In the genomic region with DNA sequence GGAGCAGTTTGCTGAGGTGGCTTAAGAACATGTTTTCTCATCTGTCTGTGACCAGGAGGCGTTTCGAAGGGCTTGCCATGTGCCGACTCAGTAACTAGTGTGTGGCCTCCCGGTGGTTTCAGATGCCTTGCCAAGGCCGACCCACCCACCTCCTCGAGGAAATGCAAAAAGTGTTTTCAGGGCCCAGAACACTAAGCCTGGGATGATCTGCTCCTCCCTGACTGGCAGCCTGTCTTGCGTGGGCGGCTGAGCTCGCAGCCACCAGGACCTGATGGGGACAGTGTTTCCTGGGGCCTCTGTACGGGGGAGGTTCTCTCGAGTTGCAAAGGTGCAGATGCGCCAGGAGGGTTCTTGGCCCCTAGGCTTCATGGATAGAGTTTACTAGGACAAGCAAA, we compare ENCODE assay signal across 9 cellular contexts.
A peak's percentile ranks its signal among the peaks of the same experiment; 100 is the strongest.
DNase-seq lines count a peak whose midpoint lies in the region; ATAC-seq and TF ChIP-seq lines count a peak whose summit lies in the region.
"Had no signal": no experiment of that assay in that cellular context is flagged by ENCODE, and none has a peak within 500 bp of the region (broad histone marks: within the 10 kb centered on the region; RNA-seq: fewer than 3 reads in every experiment).

No MANE protein-coding gene starts in this region.

- H3K27ac ChIP-seq in BLaER1 treated with 17β-estradiol and CSF1 and Interleukin-3, amounts not matched to agents 10 nM and 100 nM, result no peak overlapping the region
- H3K27ac ChIP-seq in psoas muscle, result peak overlapping the region; percentile 36

- no peak overlapping the region for H3K4me3 ChIP-seq in BLaER1 treated with 17β-estradiol and CSF1 and Interleukin-3, amounts not matched to agents 10 nM and 100 nM
- no peak overlapping the region for H3K4me3 ChIP-seq in fibroblast of the aortic adventitia (ENCODE audit: low read depth, low read length)
- H3K4me3 ChIP-seq in psoas muscle, result no peak overlapping the region

- ATAC-seq in psoas muscle (peak in 1 of 4 donors; percentile 27), GM21737 (IDR thresholded peaks at IDR 0.05; ENCODE audit: unreplicated experiment) (no peak)
- ATAC-seq: activated CD4-positive, CD25-positive, alpha-beta regulatory T cell treated with anti-CD3 and anti-CD28 coated beads, Interleukin-2, amount 50 U/mL, for 24 hours had no signal

- peaks cover 0 to 5% (median 0%) of the 10 kb centered on the region in 11 experiments; a peak in 1 of 22 replicates for H4K20me1 ChIP-seq in BLaER1 treated with 17β-estradiol and CSF1 and Interleukin-3, amounts not matched to agents 10 nM and 100 nM

- TF ChIP-seq CTCF in fibroblast of the aortic adventitia (IDR thresholded peaks at IDR 0.05; ENCODE audit: insufficient read depth, low read length) (no peak), psoas muscle (IDR thresholded peaks at IDR 0.05) (no peak)

- 39 to 57% (median 49%) methylated on average over 12 of the region's 12 CpGs for WGBS in psoas muscle, 3 donors

- DNase-seq in NCI-H446 treated with DMSO at 0.1 percent for 48 hours (lab: John Stamatoyannopoulos, UW) (peak; percentile 49), fibroblast of the aortic adventitia (ENCODE audit: low read depth) (peak; percentile 55), psoas muscle (peak; percentile 58 to 63), NCI-H1694 treated with DMSO at 0.1 percent for 48 hours (lab: John Stamatoyannopoulos, UW) (no peak)
- DNase-seq in activated T-cell treated with anti-CD3 and anti-CD28 coated beads, Interleukin-2, amount 50 U/mL, for 1 hour, result no peak
- DNase-seq in activated CD4-positive, alpha-beta T cell treated with anti-CD3 and anti-CD28 coated beads, Interleukin-2, amount 50 U/mL, for 1 hour, result no peak

- intact Hi-C loops in psoas muscle (cut with DNase I), result no loop called here

- H3K4me1 ChIP-seq in BLaER1 treated with 17β-estradiol and CSF1 and Interleukin-3, amounts not matched to agents 10 nM and 100 nM, result peaks cover 10 to 23% (median 15%) of the 10 kb centered on the region in 10 experiments
- H3K4me1 ChIP-seq in psoas muscle, result no peaks in the 10 kb centered on the region

- no peaks in the 10 kb centered on the region for H3K9me3 ChIP-seq in BLaER1 treated with 17β-estradiol and CSF1 and Interleukin-3, amounts not matched to agents 10 nM and 100 nM (replicated peaks in 1 of 11)
- H3K9me3 ChIP-seq in psoas muscle, result no peaks in the 10 kb centered on the region

- H3K9ac ChIP-seq in BLaER1 treated with 17β-estradiol and CSF1 and Interleukin-3, amounts not matched to agents 10 nM and 100 nM, result peak overlapping the region in 3 of 11 experiments; percentile 0 to 43 (median 14); a peak in 3 of 22 replicates

- no peaks in the 10 kb centered on the region for H3K36me3 ChIP-seq in BLaER1 treated with 17β-estradiol and CSF1 and Interleukin-3, amounts not matched to agents 10 nM and 100 nM
- no peaks in the 10 kb centered on the region for H3K36me3 ChIP-seq in psoas muscle (ENCODE audit: insufficient read depth in 1 of 2, low read depth in 1 of 2)

- H3K4me2 ChIP-seq in BLaER1 treated with 17β-estradiol and CSF1 and Interleukin-3, amounts not matched to agents 10 nM and 100 nM, result peak overlapping the region; percentile 24 to 69 (median 58)

- no peaks in the 10 kb centered on the region for H3K27me3 ChIP-seq in BLaER1 treated with 17β-estradiol and CSF1 and Interleukin-3, amounts not matched to agents 10 nM and 100 nM
- peaks cover 0 to 5% (median 0%) of the 10 kb centered on the region in 3 donors for H3K27me3 ChIP-seq in psoas muscle (ENCODE audit: insufficient read depth in 3 of 3, low read length in 2 of 3)

Comparison
In these comparisons a context has a peak if more than half of its experiments do, and no peak if none do; other contexts are left out.
1. DNase-seq: peak in NCI-H446 treated with DMSO at 0.1 percent for 48 hours (single experiment), fibroblast of the aortic adventitia (single experiment) and psoas muscle (2 of 2); none in activated T-cell treated with anti-CD3 and anti-CD28 coated beads, Interleukin-2, amount 50 U/mL, for 1 hour (single experiment), NCI-H1694 treated with DMSO at 0.1 percent for 48 hours (single experiment) and activated CD4-positive, alpha-beta T cell treated with anti-CD3 and anti-CD28 coated beads, Interleukin-2, amount 50 U/mL, for 1 hour (single experiment).